In genomic region chr10:18627452-18628018, GRCh38 we compare ENCODE assay signal across 8 cellular contexts. TPM values are rescaled to one million over a fixed set of nuclear protein-coding genes. Genes with fewer than 3 reads are reported as not detected.
DNase-seq lines count a peak whose midpoint lies in the region; ATAC-seq and TF ChIP-seq lines count a peak whose summit lies in the region.
"Not testable (repeated sequence)": the region's sequence is repeated elsewhere in the genome, so short reads cannot be mapped to it uniquely, and the experiment has no call there.

No MANE protein-coding gene starts in this region.

- not testable (repeated sequence) for H2AFZ ChIP-seq in MM.1S (ENCODE audit: low read length)

- H3K27ac Mint-ChIP-seq in stimulated activated naive B cell treated with anti-CD40 and anti-IgM and Interleukin-4, amounts not matched to agents 10 μg/mL and 1 μg/mL and 100 μg/mL, for 72 hours = peak overlapping the region; percentile 51

- not testable (repeated sequence) for H3K9me3 Mint-ChIP-seq in stimulated activated naive B cell treated with anti-CD40 and anti-IgM and Interleukin-4, amounts not matched to agents 10 μg/mL and 1 μg/mL and 100 μg/mL, for 72 hours

- peak overlapping the region; percentile 84 to 87 for H3K4me3 Mint-ChIP-seq in stimulated activated naive B cell treated with anti-CD40 and anti-IgM and Interleukin-4, amounts not matched to agents 10 μg/mL and 1 μg/mL and 100 μg/mL, for 72 hours

- H3K4me1 ChIP-seq in MM.1S (ENCODE audit: low read length); iPS-18a (ENCODE audit: control insufficient read depth, low read depth, low read length); psoas muscle: not testable (repeated sequence)

- not testable (repeated sequence) for H3K79me2 ChIP-seq in MM.1S (ENCODE audit: low read length)

- intact Hi-C loops in psoas muscle (cut with DNase I) = not testable (repeated sequence)

- H3K4me3 ChIP-seq in MM.1S (ENCODE audit: low read length) (peak overlapping the region; percentile 34; the same call in 1 of the 2 replicates), coronary artery (peak overlapping the region; percentile 80), iPS-18a (ENCODE audit: low read length) (peak overlapping the region; percentile 68), psoas muscle (peak overlapping the region; percentile 77)

- not testable (repeated sequence) for H3K4me1 Mint-ChIP-seq in stimulated activated naive B cell treated with anti-CD40 and anti-IgM and Interleukin-4, amounts not matched to agents 10 μg/mL and 1 μg/mL and 100 μg/mL, for 72 hours

- H3K27ac ChIP-seq in MM.1S (ENCODE audit: low read length); iPS-18a (ENCODE audit: low read length): not testable (repeated sequence)
- H3K27ac ChIP-seq in coronary artery = peak overlapping the region; percentile 60 to 75
- H3K27ac ChIP-seq in psoas muscle = peak overlapping the region; percentile 65

- H3K9ac ChIP-seq in MM.1S (ENCODE audit: low read length) = not testable (repeated sequence)
- peak overlapping the region; percentile 77 for H3K9ac ChIP-seq in iPS-18a (ENCODE audit: low read length)

- not testable (repeated sequence) for H3K4me2 ChIP-seq in MM.1S (ENCODE audit: low read depth, low read length)

- H3K36me3 Mint-ChIP-seq in stimulated activated naive B cell treated with anti-CD40 and anti-IgM and Interleukin-4, amounts not matched to agents 10 μg/mL and 1 μg/mL and 100 μg/mL, for 72 hours = peaks cover 14 to 24% of the 10 kb centered on the region in 2 donors

- peak; percentile 69 for DNase-seq in DMS 273 (lab: John Stamatoyannopoulos, UW; ENCODE audit: unreplicated experiment)
- DNase-seq in MM.1S = peak; percentile 25
- peak; percentile 56 to 83 for DNase-seq in SHP77 (lab: John Stamatoyannopoulos, UW)
- DNase-seq in activated T-cell treated with anti-CD3 and anti-CD28 coated beads for 24 hours (ENCODE audit: low read depth) = peak; percentile 46
- not testable (repeated sequence) for DNase-seq in coronary artery (ENCODE audit: low spot score)
- peak; percentile 66 to 84 for DNase-seq in psoas muscle
- DNase-seq in stimulated activated naive B cell treated with anti-CD40 and anti-IgM and Interleukin-4, amounts not matched to agents 10 μg/mL and 1 μg/mL and 100 μg/mL, for 72 hours = peak; percentile 53

- H3K9me3 ChIP-seq in MM.1S (replicated peaks; ENCODE audit: insufficient read depth, low read length); iPS-18a (ENCODE audit: control insufficient read depth, low read depth, low read length); psoas muscle: not testable (repeated sequence)

- not testable (repeated sequence) for ATAC-seq in psoas muscle; stimulated activated naive B cell treated with anti-CD40 and anti-IgM and Interleukin-4, amounts not matched to agents 10 μg/mL and 1 μg/mL and 100 μg/mL, for 72 hours (replicated peaks)

- not testable (repeated sequence) for H3K9me2 ChIP-seq in MM.1S (replicated peaks; ENCODE audit: insufficient read depth, low read length)

- H3K36me3 ChIP-seq in MM.1S (replicated peaks; ENCODE audit: insufficient read depth, low read length); iPS-18a (ENCODE audit: control insufficient read depth, low read depth, low read length); psoas muscle (ENCODE audit: insufficient read depth in 1 of 2, low read depth in 1 of 2): not testable (repeated sequence)

- H3K27me3 Mint-ChIP-seq in stimulated activated naive B cell treated with anti-CD40 and anti-IgM and Interleukin-4, amounts not matched to agents 10 μg/mL and 1 μg/mL and 100 μg/mL, for 72 hours = not testable (repeated sequence)

- TF ChIP-seq CTCF in MM.1S (IDR thresholded peaks at IDR 0.05; ENCODE audit: low read length); coronary artery (IDR thresholded peaks at IDR 0.05); psoas muscle (IDR thresholded peaks at IDR 0.05): not testable (repeated sequence)

- not testable (repeated sequence) for H4K20me1 ChIP-seq in MM.1S (ENCODE audit: insufficient read depth, low read length)

- H3K27me3 ChIP-seq in MM.1S (replicated peaks; ENCODE audit: insufficient read depth, low read length); iPS-18a (ENCODE audit: control insufficient read depth, insufficient read depth, low read length); psoas muscle (ENCODE audit: insufficient read depth in 3 of 3, low read length in 2 of 3): not testable (repeated sequence)

- 4 to 8% (median 5%) methylated on average over 24 to 25 of the region's 25 CpGs for WGBS in psoas muscle, 3 donors

- not testable (repeated sequence) for H3F3A ChIP-seq in MM.1S (ENCODE audit: insufficient read depth, low read length)

RNA-seq across cellular contexts. Expression of gene NSUN6, which starts 23.9 kb away (rescaled TPM):
- total RNA-seq in psoas muscle = 1 to 10 TPM; 3.0 to 4.0 (median 3.5) TPM
- 1 to 10 TPM; 3.3 to 7.0 (median 4.4) TPM for polyA plus RNA-seq in psoas muscle

RNA-seq across cellular contexts. Expression of gene ARL5B, which starts 31.7 kb away (rescaled TPM):
- 1 to 10 TPM; 4.3 to 7.8 (median 7.0) TPM for total RNA-seq in psoas muscle
- polyA plus RNA-seq in psoas muscle = 1 to 10 TPM; 2.9 to 8.9 (median 6.8) TPM
